8 cellular contexts compared by ENCODE assay signal in the genomic region with DNA sequence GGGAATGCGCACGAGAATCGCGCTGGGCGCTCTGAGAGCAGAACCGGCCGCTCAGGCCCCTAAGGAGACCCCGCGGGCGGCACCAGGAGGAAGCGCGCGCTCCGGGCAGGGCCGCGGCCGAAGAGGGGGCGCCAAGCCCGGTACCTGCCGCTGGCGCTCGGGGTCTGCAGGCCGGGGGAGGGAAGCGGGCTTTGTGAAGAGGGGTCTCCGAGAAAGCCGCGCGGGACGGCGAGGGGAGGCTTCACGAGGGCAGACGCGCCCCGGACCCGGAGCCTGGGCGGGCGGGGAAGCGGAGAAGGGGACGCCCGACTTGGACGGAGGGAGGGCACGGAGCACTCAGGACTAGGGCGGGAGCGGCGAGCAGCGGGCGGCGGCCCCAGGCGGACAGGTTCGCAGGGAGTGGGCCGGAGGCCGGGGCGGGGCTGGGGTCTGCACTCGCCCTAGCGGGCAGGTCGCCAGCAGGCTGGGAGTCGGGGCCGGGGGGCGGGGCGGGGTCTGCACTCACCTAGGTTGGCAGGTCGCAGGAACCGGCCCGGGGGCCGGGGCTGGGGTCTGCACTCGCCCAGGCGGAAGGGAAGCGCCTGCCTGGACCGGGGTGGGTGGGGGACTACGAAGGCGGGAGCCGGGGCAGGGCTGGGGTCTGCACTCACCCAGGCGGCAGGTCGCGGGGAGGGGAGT. TPM values are rescaled to one million over a fixed set of nuclear protein-coding genes. Genes with fewer than 3 reads are reported as not detected.
DNase-seq lines count a peak whose midpoint lies in the region; ATAC-seq and TF ChIP-seq lines count a peak whose summit lies in the region.

No MANE protein-coding gene starts in this region.

- H3K79me2 ChIP-seq in GM23338 (replicated peaks; ENCODE audit: insufficient read depth), result peaks cover 46% of the 10 kb centered on the region

- no peaks in the 10 kb centered on the region for H3K9me2 ChIP-seq in GM23338 (ENCODE audit: insufficient read depth)

- DNase-seq in GM23338 (ENCODE audit: low spot score) (peak; percentile 71), T-helper 1 cell (peak in 3 of 5 donors; percentile 17 to 33 (median 29)), mesothelial cell of epicardium (ENCODE audit: low spot score in 2 of 2, unreplicated experiment in 2 of 2) (peak in 1 of 2 experiments; percentile 65), ureter (ENCODE audit: low spot score) (peak; percentile 71), NCI-H2029 (lab: John Stamatoyannopoulos, UW) (no peak)
- no peak for DNase-seq in stimulated activated CD4-positive, alpha-beta T cell treated with anti-CD3 and anti-CD28 coated beads, Interleukin-2, amount 100 ng/mL, for 48 hours

- H4K20me1 ChIP-seq in BLaER1 (peaks cover 19% of the 10 kb centered on the region), GM23338 (replicated peaks; ENCODE audit: insufficient read depth) (peaks cover 28% of the 10 kb centered on the region)

- peaks cover 61% of the 10 kb centered on the region for H3K4me1 ChIP-seq in BLaER1
- H3K4me1 ChIP-seq in GM23338 (ENCODE audit: insufficient read depth), result peaks cover 25% of the 10 kb centered on the region
- peaks cover 7% of the 10 kb centered on the region for H3K4me1 ChIP-seq in endocrine pancreas (ENCODE audit: control insufficient read depth, insufficient read depth, low read length)

- H3K27ac ChIP-seq in BLaER1 (peak overlapping the region; percentile 88), GM23338 (ENCODE audit: low read depth) (no peak overlapping the region)

- peak overlapping the region; percentile 95 for H3K9ac ChIP-seq in BLaER1
- peak overlapping the region; percentile 98 for H3K9ac ChIP-seq in endocrine pancreas (ENCODE audit: control insufficient read depth, insufficient read depth, low read length)

- H3K36me3 Mint-ChIP-seq in GM23338 (ENCODE audit: low read depth) (peaks cover 10% of the 10 kb centered on the region), mesothelial cell of epicardium (no peaks in the 10 kb centered on the region)

- TF ChIP-seq CTCF in GM23338 (conservative IDR thresholded peaks at IDR 0.05; ENCODE audit: low read depth in 2 of 2), result no peak
- no peak for TF ChIP-seq CTCF in mesothelial cell of epicardium (IDR thresholded peaks at IDR 0.05; ENCODE audit: unreplicated experiment)

- peak overlapping the region; percentile 93 for H3K4me2 ChIP-seq in BLaER1
- H3K4me2 ChIP-seq in GM23338, result peak overlapping the region; percentile 100

- H3K27me3 ChIP-seq in BLaER1 (no peaks in the 10 kb centered on the region), GM23338 (ENCODE audit: insufficient read depth) (peaks cover 36% of the 10 kb centered on the region), endocrine pancreas (ENCODE audit: control insufficient read depth, insufficient read depth, low read length) (no peaks in the 10 kb centered on the region)

- no peak overlapping the region for H3K27ac Mint-ChIP-seq in GM23338
- H3K27ac Mint-ChIP-seq in mesothelial cell of epicardium, result peak overlapping the region; percentile 97

- ATAC-seq in GM23338, result peak; percentile 71

- H3K4me3 Mint-ChIP-seq in GM23338 (peak overlapping the region; percentile 80), mesothelial cell of epicardium (peak overlapping the region; percentile 85)

- peaks cover 18% of the 10 kb centered on the region for H3K27me3 Mint-ChIP-seq in GM23338 (ENCODE audit: insufficient read depth, low read depth, poor library complexity)
- H3K27me3 Mint-ChIP-seq in mesothelial cell of epicardium (ENCODE audit: low read depth), result no peaks in the 10 kb centered on the region

- H2AFZ ChIP-seq in GM23338, result no peak overlapping the region; the same call in 1 of the 2 replicates

- peaks cover 11% of the 10 kb centered on the region; the same call in 1 of the 2 replicates for H3F3A ChIP-seq in GM23338 (replicated peaks; ENCODE audit: low read depth)

- H3K4me1 Mint-ChIP-seq in GM23338, result peaks cover 29% of the 10 kb centered on the region
- peaks cover 18% of the 10 kb centered on the region for H3K4me1 Mint-ChIP-seq in mesothelial cell of epicardium

- no peaks in the 10 kb centered on the region for H3K9me3 ChIP-seq in BLaER1
- no peaks in the 10 kb centered on the region for H3K9me3 ChIP-seq in endocrine pancreas (ENCODE audit: control insufficient read depth, low read length)

- H3K4me3 ChIP-seq in BLaER1, result peak overlapping the region; percentile 95
- peak overlapping the region; percentile 81 for H3K4me3 ChIP-seq in GM23338
- H3K4me3 ChIP-seq in endocrine pancreas (ENCODE audit: control insufficient read depth, insufficient read depth, low read length), result peak overlapping the region; percentile 76

- H3K9me3 Mint-ChIP-seq in GM23338 (no peaks in the 10 kb centered on the region; the same call in 2 of the 3 replicates), mesothelial cell of epicardium (no peaks in the 10 kb centered on the region)

- H3K36me3 ChIP-seq in BLaER1, result peaks cover 4% of the 10 kb centered on the region; the same call in 1 of the 2 replicates
- H3K36me3 ChIP-seq in GM23338 (ENCODE audit: insufficient read depth), result no peaks in the 10 kb centered on the region
- no peaks in the 10 kb centered on the region for H3K36me3 ChIP-seq in endocrine pancreas (ENCODE audit: control insufficient read depth, insufficient read depth, low read length)

TF ChIP-seq in GM23338, 12 proteins besides CTCF, POLR2A, EP300 and RAD21:
- no peak for TF ChIP-seq POLR2AphosphoS5 (IDR thresholded peaks at IDR 0.05; ENCODE audit: low read depth)
- TF ChIP-seq EZH2phosphoT487 (IDR thresholded peaks at IDR 0.05; ENCODE audit: unreplicated experiment), result no peak
- no peak for TF ChIP-seq ZNF331 (CRISPR knock-in tag; IDR thresholded peaks at IDR 0.05; ENCODE audit: low read depth)
- no peak for TF ChIP-seq JUNB (IDR thresholded peaks at IDR 0.05; ENCODE audit: unreplicated experiment)
- TF ChIP-seq EZH2 (IDR thresholded peaks at IDR 0.05; ENCODE audit: low read depth, unreplicated experiment), result no peak
- no peak for TF ChIP-seq ETS1 (IDR thresholded peaks at IDR 0.05)
- TF ChIP-seq ZNF114 (CRISPR knock-in tag; IDR thresholded peaks at IDR 0.05), result no peak
- no peak for TF ChIP-seq STAT1 (IDR thresholded peaks at IDR 0.05; ENCODE audit: unreplicated experiment)

RNA-seq across cellular contexts. Expression of gene ESYT2, which starts 0.8 kb away (rescaled TPM):
- 50.3 and 52.7 TPM in 2 replicates for total RNA-seq in GM23338 (2014; rRNA removed; shearing (Covaris generic))
- polyA plus RNA-seq in GM23338 (2016; fragmentation: Nextera tagmentation; extraction: Ambion mirVana), result 9.6 TPM in 2 replicates
- total RNA-seq in mesothelial cell of epicardium, result 36.5 to 37.1 TPM (median 36.7 TPM) in 3 replicates
- 83.9 TPM for total RNA-seq in ureter

RNA-seq across cellular contexts. Expression of gene DYNC2I1, which starts 27.9 kb away (rescaled TPM):
- total RNA-seq in GM23338 (2014; rRNA removed; shearing (Covaris generic)), result 8.3 and 9.0 TPM in 2 replicates
- polyA plus RNA-seq in GM23338 (2016; fragmentation: Nextera tagmentation; extraction: Ambion mirVana), result 54.4 and 60.9 TPM in 2 replicates
- 31.1 to 36.2 TPM (median 36.0 TPM) in 3 replicates for total RNA-seq in mesothelial cell of epicardium
- 23.8 TPM for total RNA-seq in ureter

Comparison
In these comparisons a context has a peak if more than half of its experiments do, and no peak if none do; other contexts are left out.
1. DNase-seq: peak in GM23338 (single experiment), T-helper 1 cell (3 of 5) and ureter (single experiment); none in stimulated activated CD4-positive, alpha-beta T cell treated with anti-CD3 and anti-CD28 coated beads, Interleukin-2, amount 100 ng/mL, for 48 hours (0 of 2) and NCI-H2029 (single experiment).
2. Peak in every context shown above with its lines, with median percentiles within 50 percentile points of each other: H3K4me3 ChIP-seq.